23 cellular contexts compared by ENCODE assay signal in the genomic region with DNA sequence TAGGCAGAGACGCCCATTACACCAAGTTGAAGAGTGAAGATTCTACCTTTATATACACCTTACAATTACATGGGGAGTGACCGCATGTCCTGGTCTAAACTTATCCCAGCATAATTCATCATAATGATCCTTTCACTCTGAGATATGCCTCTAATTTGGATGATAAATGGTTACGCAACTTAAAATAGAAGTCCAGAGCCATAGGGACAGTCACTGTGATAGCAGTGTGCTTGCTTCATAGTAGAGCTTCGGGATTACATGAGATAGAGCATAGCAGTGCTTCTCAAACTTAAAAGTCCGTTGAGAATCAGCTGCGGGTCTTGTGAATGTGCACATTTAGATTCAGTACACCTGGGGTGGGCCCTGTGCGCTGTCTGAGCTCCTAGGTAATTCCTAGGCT. TPM values are rescaled to one million over a fixed set of nuclear protein-coding genes. Genes with fewer than 3 reads are reported as not detected.
DNase-seq lines count a peak whose midpoint lies in the region; ATAC-seq and TF ChIP-seq lines count a peak whose summit lies in the region.
"Had no signal": no experiment of that assay in that cellular context is flagged by ENCODE, and none has a peak within 500 bp of the region (broad histone marks: within the 10 kb centered on the region; RNA-seq: fewer than 3 reads in every experiment).

No MANE protein-coding gene starts in this region.

- H3K4me3 ChIP-seq in GM23338 = no peak overlapping the region
- no peak overlapping the region for H3K4me3 ChIP-seq in endodermal cell (ENCODE audit: low read length)
- no peak overlapping the region for H3K4me3 ChIP-seq in MG63
- H3K4me3 ChIP-seq in neural progenitor cell = no peak overlapping the region
- H3K4me3 ChIP-seq: GM23248 had no signal

- intact Hi-C loops in Right ventricle myocardium superior (cut with DNase I) (no loop called here), left cardiac atrium (cut with DNase I) (no loop called here)

- H3K79me2 ChIP-seq in GM23338 (replicated peaks; ENCODE audit: insufficient read depth) = peaks cover 100% of the 10 kb centered on the region
- H3K79me2 ChIP-seq in neural progenitor cell (ENCODE audit: low read depth) = peaks cover 100% of the 10 kb centered on the region

- H3K27ac ChIP-seq in GM23338 (ENCODE audit: low read depth) (0 out of 2 replicates have a peak overlapping the region, but pooled peaks have one; percentile 24), endodermal cell (ENCODE audit: low read depth, low read length) (no peak overlapping the region), neural progenitor cell (no peak overlapping the region)
- H3K27ac ChIP-seq: GM23248 had no signal

- H3K9me2 ChIP-seq in GM23338 (ENCODE audit: insufficient read depth) = no peaks in the 10 kb centered on the region

- TF ChIP-seq CTCF in GM23338 (conservative IDR thresholded peaks at IDR 0.05; ENCODE audit: low read depth in 2 of 2) (no peak), endodermal cell (conservative IDR thresholded peaks at IDR 0.05) (no peak), progenitor cell of endocrine pancreas (IDR thresholded peaks at IDR 0.05; ENCODE audit: unreplicated experiment) (no peak), neural progenitor cell (IDR thresholded peaks at IDR 0.05) (no peak)

- no peak overlapping the region for H3K4me2 ChIP-seq in GM23338
- no peak overlapping the region for H3K4me2 ChIP-seq in neural progenitor cell

- no peak for DNase-seq in Right ventricle myocardium superior
- no peak for DNase-seq in left cardiac atrium
- no peak for DNase-seq in GM23338 (ENCODE audit: low spot score)
- no peak for DNase-seq in endodermal cell
- DNase-seq in progenitor cell of endocrine pancreas (ENCODE audit: low spot score, unreplicated experiment) = no peak
- no peak for DNase-seq in HuH-7 (ENCODE audit: low spot score)
- DNase-seq in MG63 = no peak
- DNase-seq in neural progenitor cell (ENCODE audit: low spot score) = no peak
- DNase-seq: BE2C; CD4-positive, CD25-positive, alpha-beta regulatory T cell; COR-L47; DMS79; GM23248; HCEC 1CT; MM.1S; NCI-H1105; NCI-H146; NCI-H2029; NCI-H2171; NCI-H345; NCI-H524; NCI-H774; NK-92 treated with Interleukin-12 subunit alpha and Interleukin-12 subunit beta, amount 100 ng/mL, for 24 hours had no signal

- H3K9me3 ChIP-seq in endodermal cell (ENCODE audit: control insufficient read depth, low read length) = no peaks in the 10 kb centered on the region
- no peaks in the 10 kb centered on the region for H3K9me3 ChIP-seq in MG63
- no peaks in the 10 kb centered on the region for H3K9me3 ChIP-seq in neural progenitor cell (ENCODE audit: low read depth)
- H3K9me3 ChIP-seq: BE2C had no signal

- ATAC-seq in Right ventricle myocardium superior (ENCODE audit: poor library complexity) = peak; percentile 50
- ATAC-seq in left cardiac atrium = no peak
- no peak for ATAC-seq in GM23338

- H3K9me3 Mint-ChIP-seq in GM23338 = no peaks in the 10 kb centered on the region
- no peaks in the 10 kb centered on the region for H3K9me3 Mint-ChIP-seq in endodermal cell
- peaks cover 3% of the 10 kb centered on the region for H3K9me3 Mint-ChIP-seq in progenitor cell of endocrine pancreas (ENCODE audit: low read depth)
- H3K9me3 Mint-ChIP-seq in neural progenitor cell = no peaks in the 10 kb centered on the region
- H3K9me3 Mint-ChIP-seq: CD4-positive, CD25-positive, alpha-beta regulatory T cell had no signal

- H3K4me1 ChIP-seq in GM23338 (ENCODE audit: insufficient read depth) (peaks cover 67% of the 10 kb centered on the region), endodermal cell (ENCODE audit: control insufficient read depth, insufficient read depth, low read length) (no peaks in the 10 kb centered on the region), neural progenitor cell (peaks cover 22% of the 10 kb centered on the region)

- no peak overlapping the region for H3K4me3 Mint-ChIP-seq in GM23338
- H3K4me3 Mint-ChIP-seq in endodermal cell = no peak overlapping the region
- no peak overlapping the region for H3K4me3 Mint-ChIP-seq in progenitor cell of endocrine pancreas (ENCODE audit: low read depth)
- no peak overlapping the region for H3K4me3 Mint-ChIP-seq in neural progenitor cell
- H3K4me3 Mint-ChIP-seq: CD4-positive, CD25-positive, alpha-beta regulatory T cell had no signal

- H3K36me3 ChIP-seq in GM23338 (ENCODE audit: insufficient read depth) = peaks cover 3% of the 10 kb centered on the region; the same call in 1 of the 2 replicates
- H3K36me3 ChIP-seq in endodermal cell (ENCODE audit: control insufficient read depth, insufficient read depth, low read length) = peaks cover 33% of the 10 kb centered on the region
- H3K36me3 ChIP-seq in MG63 = peaks cover under 1% of the 10 kb centered on the region
- no peaks in the 10 kb centered on the region for H3K36me3 ChIP-seq in neural progenitor cell

- H2AFZ ChIP-seq in GM23338 (no peak overlapping the region), neural progenitor cell (replicated peaks) (no peak overlapping the region)
- H2AFZ ChIP-seq: GM23248 had no signal

- H3K27me3 Mint-ChIP-seq in GM23338 (ENCODE audit: insufficient read depth, low read depth, poor library complexity) (peaks cover 8% of the 10 kb centered on the region), endodermal cell (ENCODE audit: insufficient read depth) (no peaks in the 10 kb centered on the region), progenitor cell of endocrine pancreas (no peaks in the 10 kb centered on the region), neural progenitor cell (ENCODE audit: insufficient read depth, low read depth) (no peaks in the 10 kb centered on the region)
- H3K27me3 Mint-ChIP-seq: CD4-positive, CD25-positive, alpha-beta regulatory T cell had no signal

- H4K20me1 ChIP-seq in GM23338 (replicated peaks; ENCODE audit: insufficient read depth) = peaks cover 92% of the 10 kb centered on the region
- H4K20me1 ChIP-seq in neural progenitor cell (ENCODE audit: low read depth) = peaks cover 100% of the 10 kb centered on the region

- H3K9ac ChIP-seq in endodermal cell (ENCODE audit: extremely low read depth, low read length, poor library complexity, severe bottlenecking) (no peak overlapping the region), neural progenitor cell (no peak overlapping the region)
- H3K9ac ChIP-seq: GM23248 had no signal

- H3K27me3 ChIP-seq in GM23338 (ENCODE audit: insufficient read depth) (no peaks in the 10 kb centered on the region), endodermal cell (ENCODE audit: control insufficient read depth, insufficient read depth, low read length, poor library complexity, severe bottlenecking) (no peaks in the 10 kb centered on the region), MG63 (no peaks in the 10 kb centered on the region), neural progenitor cell (no peaks in the 10 kb centered on the region)
- H3K27me3 ChIP-seq: BE2C had no signal

- H3K4me1 Mint-ChIP-seq in GM23338 (peaks cover 62% of the 10 kb centered on the region), endodermal cell (peaks cover 32% of the 10 kb centered on the region), progenitor cell of endocrine pancreas (ENCODE audit: low read depth) (peaks cover 24% of the 10 kb centered on the region), neural progenitor cell (peaks cover 25% of the 10 kb centered on the region)

- H3K27ac Mint-ChIP-seq in GM23338 (no peak overlapping the region), endodermal cell (peak overlapping the region; percentile 59), progenitor cell of endocrine pancreas (peak overlapping the region; percentile 65), neural progenitor cell (no peak overlapping the region)

- 82 to 84% methylated on average over 6 to 7 of the region's 7 CpGs for WGBS in endodermal cell (ENCODE audit: insufficient coverage in 1 of 2, insufficient read length in 1 of 2), 2 experiments

- peaks cover 20% of the 10 kb centered on the region; the same call in 2 of the 3 replicates for H3K36me3 Mint-ChIP-seq in GM23338 (ENCODE audit: low read depth)
- H3K36me3 Mint-ChIP-seq in endodermal cell (ENCODE audit: low read depth) = peaks cover 27% of the 10 kb centered on the region
- peaks cover 14% of the 10 kb centered on the region for H3K36me3 Mint-ChIP-seq in progenitor cell of endocrine pancreas (ENCODE audit: insufficient read depth)
- H3K36me3 Mint-ChIP-seq in neural progenitor cell = peaks cover 26% of the 10 kb centered on the region

- H3F3A ChIP-seq in GM23338 (replicated peaks; ENCODE audit: low read depth) (0 out of 2 replicates have a peak, but pooled peaks cover 2% of the 10 kb centered on the region), neural progenitor cell (ENCODE audit: low read depth) (no peaks in the 10 kb centered on the region)

RNA-seq across cellular contexts. Expression of a gene that starts 16.9 kb away (rescaled TPM):
- total RNA-seq in Right ventricle myocardium superior (70.6 TPM), left cardiac atrium (10 to 100 TPM; 66.7 to 70.7 TPM), endodermal cell (100 to 1,000 TPM; 148 to 149 TPM), progenitor cell of endocrine pancreas (124 and 139 TPM in 2 replicates), neural progenitor cell (ENCODE audit: low replicate concordance) (117 and 130 TPM in 2 replicates)
- total RNA-seq in GM23338 (2014; rRNA removed; shearing (Covaris generic)) = 144 and 158 TPM in 2 replicates
- 186 and 194 TPM in 2 replicates for polyA plus RNA-seq in GM23338 (2016; fragmentation: Nextera tagmentation; extraction: Ambion mirVana)
- 98.7 TPM for polyA plus RNA-seq in endodermal cell (2013, experiment 1 of 2)
- 86.0 TPM for polyA plus RNA-seq in endodermal cell (2013, experiment 2 of 2)
- 29.8 and 33.5 TPM in 2 replicates for total RNA-seq in MG63 (2014; rRNA removed; shearing (Covaris generic); ENCODE audit: low replicate concordance)

Comparison
In these comparisons a context has a peak if more than half of its experiments do, and no peak if none do; other contexts are left out.
1. H3K27ac Mint-ChIP-seq: peak in endodermal cell (single experiment) and progenitor cell of endocrine pancreas (single experiment); none in GM23338 (single experiment) and neural progenitor cell (single experiment).